1 cellular context compared by ENCODE assay signal in genomic region chr9:114551750-114552685, GRCh38.
A peak's percentile ranks its signal among the peaks of the same experiment; 100 is the strongest.
TF ChIP-seq lines count a peak whose summit lies in the region.

No MANE protein-coding gene starts in this region.

TF ChIP-seq in HCT116, 20 proteins besides CTCF, POLR2A, EP300 and RAD21 (continued from another document):
- TF ChIP-seq, protein P1, sequence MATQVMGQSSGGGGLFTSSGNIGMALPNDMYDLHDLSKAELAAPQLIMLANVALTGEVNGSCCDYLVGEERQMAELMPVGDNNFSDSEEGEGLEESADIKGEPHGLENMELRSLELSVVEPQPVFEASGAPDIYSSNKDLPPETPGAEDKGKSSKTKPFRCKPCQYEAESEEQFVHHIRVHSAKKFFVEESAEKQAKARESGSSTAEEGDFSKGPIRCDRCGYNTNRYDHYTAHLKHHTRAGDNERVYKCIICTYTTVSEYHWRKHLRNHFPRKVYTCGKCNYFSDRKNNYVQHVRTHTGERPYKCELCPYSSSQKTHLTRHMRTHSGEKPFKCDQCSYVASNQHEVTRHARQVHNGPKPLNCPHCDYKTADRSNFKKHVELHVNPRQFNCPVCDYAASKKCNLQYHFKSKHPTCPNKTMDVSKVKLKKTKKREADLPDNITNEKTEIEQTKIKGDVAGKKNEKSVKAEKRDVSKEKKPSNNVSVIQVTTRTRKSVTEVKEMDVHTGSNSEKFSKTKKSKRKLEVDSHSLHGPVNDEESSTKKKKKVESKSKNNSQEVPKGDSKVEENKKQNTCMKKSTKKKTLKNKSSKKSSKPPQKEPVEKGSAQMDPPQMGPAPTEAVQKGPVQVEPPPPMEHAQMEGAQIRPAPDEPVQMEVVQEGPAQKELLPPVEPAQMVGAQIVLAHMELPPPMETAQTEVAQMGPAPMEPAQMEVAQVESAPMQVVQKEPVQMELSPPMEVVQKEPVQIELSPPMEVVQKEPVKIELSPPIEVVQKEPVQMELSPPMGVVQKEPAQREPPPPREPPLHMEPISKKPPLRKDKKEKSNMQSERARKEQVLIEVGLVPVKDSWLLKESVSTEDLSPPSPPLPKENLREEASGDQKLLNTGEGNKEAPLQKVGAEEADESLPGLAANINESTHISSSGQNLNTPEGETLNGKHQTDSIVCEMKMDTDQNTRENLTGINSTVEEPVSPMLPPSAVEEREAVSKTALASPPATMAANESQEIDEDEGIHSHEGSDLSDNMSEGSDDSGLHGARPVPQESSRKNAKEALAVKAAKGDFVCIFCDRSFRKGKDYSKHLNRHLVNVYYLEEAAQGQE (IDR thresholded peaks at IDR 0.05; ENCODE audit: low read depth), result no peak
- peak; percentile 97 for TF ChIP-seq JUND (IDR thresholded peaks at IDR 0.05)
